In genomic region chr5:56608216-56608925, GRCh38 we compare ENCODE assay signal across 10 cellular contexts.
DNase-seq lines count a peak whose midpoint lies in the region; ATAC-seq and TF ChIP-seq lines count a peak whose summit lies in the region.
"Had no signal": no experiment of that assay in that cellular context is flagged by ENCODE, and none has a peak within 500 bp of the region (broad histone marks: within the 10 kb centered on the region; RNA-seq: fewer than 3 reads in every experiment).

No MANE protein-coding gene starts in this region.

- POLR2A ChIA-PET in RWPE1 (lab: Yijun Ruan, JAX; ENCODE audit: low non-redundant PET) = no interaction called here

- H3K9ac ChIP-seq in HUES48 (ENCODE audit: low read depth, low read length) = no peak overlapping the region

- H3K4me1 ChIP-seq in HUES48 (ENCODE audit: control insufficient read depth, insufficient read depth, low read length) (peaks cover 21% of the 10 kb centered on the region), spleen (peaks cover 0 to 33% (median 21%) of the 10 kb centered on the region in 6 donors), gastrocnemius medialis (no peaks in the 10 kb centered on the region)

- H3K9me3 ChIP-seq in HUES48 (ENCODE audit: control insufficient read depth, insufficient read depth, low read length) (no peaks in the 10 kb centered on the region), spleen (peaks cover 0 to 12% (median 4%) of the 10 kb centered on the region in 8 donors), gastrocnemius medialis (no peaks in the 10 kb centered on the region)

- H3K36me3 ChIP-seq in HUES48 (ENCODE audit: control insufficient read depth, insufficient read depth, low read length) (no peaks in the 10 kb centered on the region), spleen (no peaks in the 10 kb centered on the region), gastrocnemius medialis (no peaks in the 10 kb centered on the region), H7 (replicated peaks; ENCODE audit: control insufficient read depth, insufficient read depth, low read length) (no peaks in the 10 kb centered on the region)

- intact Hi-C loops in spleen (cut with DNase I; ENCODE audit: low total_unique reads) = no loop called here
- intact Hi-C loops in gastrocnemius medialis (cut with DNase I; ENCODE audit: low total_unique reads) = no loop called here

- H3K27me3 ChIP-seq in HUES48 (ENCODE audit: control insufficient read depth, insufficient read depth, low read length) = no peaks in the 10 kb centered on the region
- H3K27me3 ChIP-seq in spleen (replicated peaks in 1 of 7) = no peaks in the 10 kb centered on the region
- H3K27me3 ChIP-seq in gastrocnemius medialis = no peaks in the 10 kb centered on the region
- no peaks in the 10 kb centered on the region for H3K27me3 ChIP-seq in H7 (ENCODE audit: control insufficient read depth, insufficient read depth, low read length)

- TF ChIP-seq CTCF in RWPE1 (conservative IDR thresholded peaks at IDR 0.05; ENCODE audit: low read depth) = no peak
- no peak for TF ChIP-seq CTCF in spleen (IDR thresholded peaks at IDR 0.05 in 8 of 11, conservative IDR thresholded peaks at IDR 0.05 in 3 of 11)
- no peak for TF ChIP-seq CTCF in gastrocnemius medialis (IDR thresholded peaks at IDR 0.05 in 4 of 5, conservative IDR thresholded peaks at IDR 0.05 in 1 of 5)

- H3K27ac ChIP-seq in HUES48 (ENCODE audit: low read depth, low read length) = peak overlapping the region; percentile 63
- H3K27ac ChIP-seq in RWPE1 = peak overlapping the region; percentile 53
- peak overlapping the region in 5 of 8 donors; percentile 41 to 85 (median 70) for H3K27ac ChIP-seq in spleen
- H3K27ac ChIP-seq in gastrocnemius medialis = no peak overlapping the region

- in situ Hi-C loops in gastrocnemius medialis (cut with MboI; ENCODE audit: low sequenced_read_pairs in 4 of 4) = no loop called here

- CTCF ChIA-PET in RWPE1 (lab: Yijun Ruan, JAX) = no interaction called here

- WGBS in spleen, 5 donors = 62 to 80% (median 66%) methylated on average over 6 of the region's 6 CpGs

- no peak for DNase-seq in RWPE1 (ENCODE audit: low spot score)
- peak; percentile 30 for DNase-seq in glomerular visceral epithelial cell (ENCODE audit: extremely low spot score)
- DNase-seq in spleen = peak; percentile 77
- no peak for DNase-seq in gastrocnemius medialis
- no peak for DNase-seq in H7
- no peak for DNase-seq in NCI-H1105 treated with DMSO at 0.1 percent for 48 hours (lab: John Stamatoyannopoulos, UW)
- DNase-seq in stimulated activated CD8-positive, alpha-beta memory T cell treated with anti-CD3 and anti-CD28 coated beads, Interleukin-4, amount 100 ng/mL, for 48 hours = no peak
- DNase-seq: DMS53, NCI-H446 treated with DMSO at 0.1 percent for 48 hours had no signal

- no peak for TF ChIP-seq POLR2A in spleen (IDR thresholded peaks at IDR 0.05)
- no peak for TF ChIP-seq POLR2A in gastrocnemius medialis (IDR thresholded peaks at IDR 0.05)

- no peak overlapping the region for H3K4me3 ChIP-seq in HUES48 (ENCODE audit: low read depth, low read length)
- H3K4me3 ChIP-seq in spleen = no peak overlapping the region
- no peak overlapping the region for H3K4me3 ChIP-seq in gastrocnemius medialis
- no peak overlapping the region for H3K4me3 ChIP-seq in H7 (ENCODE audit: insufficient read depth, low read depth, low read length)

- no peak for ATAC-seq in gastrocnemius medialis

Comparison
In these comparisons a context has a peak if more than half of its experiments do, and no peak if none do; other contexts are left out.
1. H3K27ac ChIP-seq: peak in HUES48 (single experiment), RWPE1 (single experiment) and spleen (5 of 8); none in gastrocnemius medialis (0 of 4).
2. DNase-seq: peak in glomerular visceral epithelial cell (single experiment) and spleen (single experiment); none in RWPE1 (single experiment), gastrocnemius medialis (0 of 2), H7 (single experiment), NCI-H1105 treated with DMSO at 0.1 percent for 48 hours (single experiment) and stimulated activated CD8-positive, alpha-beta memory T cell treated with anti-CD3 and anti-CD28 coated beads, Interleukin-4, amount 100 ng/mL, for 48 hours (single experiment).